In genomic region chr5:132280371-132281240, GRCh38 we compare ENCODE assay signal across 21 cellular contexts. TPM values are rescaled to one million over a fixed set of nuclear protein-coding genes. Genes with fewer than 3 reads are reported as not detected.
A peak's percentile ranks its signal among the peaks of the same experiment; 100 is the strongest.
DNase-seq lines count a peak whose midpoint lies in the region; ATAC-seq and TF ChIP-seq lines count a peak whose summit lies in the region.
"Had no signal": no experiment of that assay in that cellular context is flagged by ENCODE, and none has a peak within 500 bp of the region (broad histone marks: within the 10 kb centered on the region; RNA-seq: fewer than 3 reads in every experiment).

No MANE protein-coding gene starts in this region.

- intact Hi-C loops in OCI-LY7 (cut with micrococcal nuclease; ENCODE audit: unreplicated experiment): no loop called here

- no peaks in the 10 kb centered on the region for H3K36me3 ChIP-seq in OCI-LY7 (ENCODE audit: insufficient read depth, low read length)
- H3K36me3 ChIP-seq: BLaER1, SJSA1 had no signal

- no peak overlapping the region for H2AFZ ChIP-seq in OCI-LY7 (ENCODE audit: low read length)
- H2AFZ ChIP-seq: GM23338 had no signal

- H3K4me1 Mint-ChIP-seq in stimulated activated naive CD8-positive, alpha-beta T cell treated with anti-CD3 and anti-CD28 coated beads, Interleukin-15, Interleukin-2, amounts not matched to agents 100 ng/mL and 50 ng/mL, for 24 hours (ENCODE audit: low read depth): no peaks in the 10 kb centered on the region
- no peaks in the 10 kb centered on the region for H3K4me1 Mint-ChIP-seq in central memory CD8-positive, alpha-beta T cell
- H3K4me1 Mint-ChIP-seq in nephron: peaks cover 19% of the 10 kb centered on the region
- H3K4me1 Mint-ChIP-seq in stimulated activated naive B cell treated with anti-CD40 and anti-IgM and Interleukin-4, amounts not matched to agents 10 μg/mL and 1 μg/mL and 100 μg/mL, for 72 hours: peaks cover 0 to 5% of the 10 kb centered on the region in 2 donors
- H3K4me1 Mint-ChIP-seq: CD4-positive, alpha-beta memory T cell had no signal

- no peaks in the 10 kb centered on the region for H3K9me2 ChIP-seq in OCI-LY7 (ENCODE audit: insufficient read depth, low read length)

- no peaks in the 10 kb centered on the region for H3K4me1 ChIP-seq in OCI-LY7 (ENCODE audit: insufficient read depth, low read length, poor library complexity, severe bottlenecking)
- H3K4me1 ChIP-seq: SJSA1 had no signal

- CTCF ChIA-PET in OCI-LY7 (lab: Charles Lee; ENCODE audit: unreplicated experiment): no interaction called here

- no TSS peak for BruUV-seq in OCI-LY7 (replicated peaks; lab: Mats Ljungman, UMichigan)

- H3K27me3 Mint-ChIP-seq in stimulated activated naive CD8-positive, alpha-beta T cell treated with anti-CD3 and anti-CD28 coated beads, Interleukin-15, Interleukin-2, amounts not matched to agents 100 ng/mL and 50 ng/mL, for 24 hours: no peaks in the 10 kb centered on the region
- H3K27me3 Mint-ChIP-seq in central memory CD8-positive, alpha-beta T cell: peaks cover 16% of the 10 kb centered on the region
- H3K27me3 Mint-ChIP-seq in nephron (ENCODE audit: low read depth): peaks cover 4% of the 10 kb centered on the region
- H3K27me3 Mint-ChIP-seq in stimulated activated naive B cell treated with anti-CD40 and anti-IgM and Interleukin-4, amounts not matched to agents 10 μg/mL and 1 μg/mL and 100 μg/mL, for 72 hours: peaks cover 0 to 2% of the 10 kb centered on the region in 2 donors

- H3K27ac ChIP-seq in OCI-LY7 (ENCODE audit: low read depth, low read length, poor library complexity, severe bottlenecking): no peak overlapping the region
- H3K27ac ChIP-seq: BLaER1, HL-60, KMS-11, SJSA1 had no signal

- H3K9me3 Mint-ChIP-seq in stimulated activated naive CD8-positive, alpha-beta T cell treated with anti-CD3 and anti-CD28 coated beads, Interleukin-15, Interleukin-2, amounts not matched to agents 100 ng/mL and 50 ng/mL, for 24 hours: no peaks in the 10 kb centered on the region
- H3K9me3 Mint-ChIP-seq in central memory CD8-positive, alpha-beta T cell: no peaks in the 10 kb centered on the region
- no peaks in the 10 kb centered on the region for H3K9me3 Mint-ChIP-seq in nephron
- H3K9me3 Mint-ChIP-seq in stimulated activated naive B cell treated with anti-CD40 and anti-IgM and Interleukin-4, amounts not matched to agents 10 μg/mL and 1 μg/mL and 100 μg/mL, for 72 hours: no peaks in the 10 kb centered on the region
- H3K9me3 Mint-ChIP-seq: GM23338 had no signal

- no peak overlapping the region for H3K4me3 Mint-ChIP-seq in stimulated activated naive CD8-positive, alpha-beta T cell treated with anti-CD3 and anti-CD28 coated beads, Interleukin-15, Interleukin-2, amounts not matched to agents 100 ng/mL and 50 ng/mL, for 24 hours
- no peak overlapping the region for H3K4me3 Mint-ChIP-seq in central memory CD8-positive, alpha-beta T cell
- H3K4me3 Mint-ChIP-seq in nephron: no peak overlapping the region
- no peak overlapping the region for H3K4me3 Mint-ChIP-seq in stimulated activated naive B cell treated with anti-CD40 and anti-IgM and Interleukin-4, amounts not matched to agents 10 μg/mL and 1 μg/mL and 100 μg/mL, for 72 hours
- H3K4me3 Mint-ChIP-seq: CD4-positive, alpha-beta memory T cell; GM23338 had no signal

- POLR2A ChIA-PET in OCI-LY7 (lab: Charles Lee): no interaction called here

- no peaks in the 10 kb centered on the region for H3K79me2 ChIP-seq in OCI-LY7 (ENCODE audit: insufficient read depth, low read depth, low read length)

- no peak for DNase-seq in stimulated activated naive CD8-positive, alpha-beta T cell treated with anti-CD3 and anti-CD28 coated beads, Interleukin-15, Interleukin-2, amounts not matched to agents 100 U/mL and 50 U/mL, for 24 hours
- DNase-seq in central memory CD8-positive, alpha-beta T cell (ENCODE audit: low spot score in 2 of 2): no peak
- no peak for DNase-seq in stimulated activated naive B cell treated with anti-CD40 and anti-IgM and Interleukin-4, amounts not matched to agents 10 μg/mL and 1 μg/mL and 100 μg/mL, for 72 hours
- no peak for DNase-seq in OCI-LY7 (ENCODE audit: low spot score)
- DNase-seq in RPMI8226: no peak
- DNase-seq: CD4-positive, alpha-beta memory T cell; HCEC 1CT; NCI-H1694 treated with DMSO at 0.1 percent for 48 hours; NCI-H2081 treated with DMSO at 0.1 percent for 48 hours; NCI-H2171 treated with DMSO at 0.1 percent for 48 hours; NCI-H524 treated with DMSO at 0.1 percent for 48 hours; OCI-M1 had no signal

- no peak overlapping the region for H3K4me2 ChIP-seq in OCI-LY7 (ENCODE audit: low read length)
- H3K4me2 ChIP-seq: GM23338, KMS-11 had no signal

- TF ChIP-seq CTCF in nephron (IDR thresholded peaks at IDR 0.05; ENCODE audit: unreplicated experiment in 3 of 3): no peak
- TF ChIP-seq CTCF in OCI-LY7 (conservative IDR thresholded peaks at IDR 0.05; ENCODE audit: low read length): no peak

- no peaks in the 10 kb centered on the region for H3K9me3 ChIP-seq in OCI-LY7 (ENCODE audit: low read length)
- H3K9me3 ChIP-seq: SJSA1 had no signal

- H3K27ac Mint-ChIP-seq in stimulated activated naive CD8-positive, alpha-beta T cell treated with anti-CD3 and anti-CD28 coated beads, Interleukin-15, Interleukin-2, amounts not matched to agents 100 ng/mL and 50 ng/mL, for 24 hours: peak overlapping the region; percentile 8
- peak overlapping the region; percentile 14 for H3K27ac Mint-ChIP-seq in central memory CD8-positive, alpha-beta T cell (ENCODE audit: low read depth)
- peak overlapping the region; percentile 26 to 86 (median 64) for H3K27ac Mint-ChIP-seq in nephron
- no peak overlapping the region for H3K27ac Mint-ChIP-seq in stimulated activated naive B cell treated with anti-CD40 and anti-IgM and Interleukin-4, amounts not matched to agents 10 μg/mL and 1 μg/mL and 100 μg/mL, for 72 hours
- H3K27ac Mint-ChIP-seq: CD4-positive, alpha-beta memory T cell; GM23338 had no signal

- no peaks in the 10 kb centered on the region for H3K36me3 Mint-ChIP-seq in stimulated activated naive CD8-positive, alpha-beta T cell treated with anti-CD3 and anti-CD28 coated beads, Interleukin-15, Interleukin-2, amounts not matched to agents 100 ng/mL and 50 ng/mL, for 24 hours (ENCODE audit: low read depth)
- H3K36me3 Mint-ChIP-seq in central memory CD8-positive, alpha-beta T cell (ENCODE audit: insufficient read depth): peaks cover 2% of the 10 kb centered on the region
- peaks cover 2% of the 10 kb centered on the region for H3K36me3 Mint-ChIP-seq in nephron (ENCODE audit: low read depth)
- H3K36me3 Mint-ChIP-seq in stimulated activated naive B cell treated with anti-CD40 and anti-IgM and Interleukin-4, amounts not matched to agents 10 μg/mL and 1 μg/mL and 100 μg/mL, for 72 hours: no peaks in the 10 kb centered on the region
- H3K36me3 Mint-ChIP-seq: CD4-positive, alpha-beta memory T cell had no signal

- H4K20me1 ChIP-seq in OCI-LY7 (ENCODE audit: insufficient read depth, low read length): no peaks in the 10 kb centered on the region
- H4K20me1 ChIP-seq: BLaER1 had no signal

- ATAC-seq in stimulated activated naive CD8-positive, alpha-beta T cell treated with anti-CD3 and anti-CD28 coated beads, Interleukin-15, Interleukin-2, amounts not matched to agents 100 U/mL and 50 U/mL, for 24 hours: no peak
- ATAC-seq in central memory CD8-positive, alpha-beta T cell (replicated peaks; ENCODE audit: extremely low read depth, poor library complexity, severe bottlenecking): no peak
- no peak for ATAC-seq in stimulated activated naive B cell treated with anti-CD40 and anti-IgM and Interleukin-4, amounts not matched to agents 10 μg/mL and 1 μg/mL and 100 μg/mL, for 72 hours (replicated peaks)
- ATAC-seq: GM23338, Right ventricle myocardium inferior had no signal

- H3K4me3 ChIP-seq in OCI-LY7 (ENCODE audit: low read depth, low read length, poor library complexity, severe bottlenecking): no peak overlapping the region
- H3K4me3 ChIP-seq: BLaER1, GM23338, SJSA1 had no signal

RNA-seq across cellular contexts. Expression of gene SLC22A4, which starts 13.6 kb away (rescaled TPM):
- total RNA-seq in OCI-LY7 (2014; rRNA removed; shearing (Covaris generic)): not detected in 2 replicates
- not detected in 2 replicates for total RNA-seq in OCI-LY7 (2022)
- total RNA-seq: G401 had no signal

RNA-seq across cellular contexts. Expression of gene PDLIM4, which starts 23.1 kb away (rescaled TPM):
- not detected in 2 replicates for total RNA-seq in OCI-LY7 (2014; rRNA removed; shearing (Covaris generic))
- not detected in 2 replicates for total RNA-seq in OCI-LY7 (2022)
- total RNA-seq: CD4-positive, alpha-beta memory T cell; G401 had no signal

RNA-seq across cellular contexts. Expression of gene P4HA2, which starts 53.0 kb away (rescaled TPM):
- total RNA-seq in OCI-LY7 (2014; rRNA removed; shearing (Covaris generic)): 7.2 and 8.9 TPM in 2 replicates
- 0.32 and 0.33 TPM in 2 replicates for total RNA-seq in OCI-LY7 (2022)
